Comparison of ENCODE assay signal across 19 cellular contexts in genomic region chr19:6709549-6709948, GRCh38. TPM values are rescaled to one million over a fixed set of nuclear protein-coding genes. Genes with fewer than 3 reads are reported as not detected.
DNase-seq lines count a peak whose midpoint lies in the region; ATAC-seq and TF ChIP-seq lines count a peak whose summit lies in the region.
"Had no signal": no experiment of that assay in that cellular context is flagged by ENCODE, and none has a peak within 500 bp of the region (broad histone marks: within the 10 kb centered on the region; RNA-seq: fewer than 3 reads in every experiment).

No MANE protein-coding gene starts in this region.

- POLR2A ChIA-PET in HEK293 (lab: Yijun Ruan, JAX), result no interaction called here

- no peaks in the 10 kb centered on the region for H3K36me3 Mint-ChIP-seq in activated T-helper 17 cell treated with anti-CD3 and anti-CD28 coated beads, Interleukin-2, amount 50 U/mL, for 72 hours (ENCODE audit: low read depth)
- H3K36me3 Mint-ChIP-seq: IgD-negative memory B cell had no signal

- H3K27ac ChIP-seq in HEK293 (ENCODE audit: extremely low read depth, low read depth, low read length) (no peak overlapping the region), lower lobe of right lung (no peak overlapping the region), GM23248 (no peak overlapping the region)

- H3K27me3 ChIP-seq in lower lobe of right lung (ENCODE audit: low read depth) (peaks cover 3% of the 10 kb centered on the region), GM23248 (replicated peaks; ENCODE audit: insufficient read depth) (no peaks in the 10 kb centered on the region)

- DNase-seq in lower lobe of right lung, result peak; percentile 37
- no peak for DNase-seq in GF-D8 (lab: John Stamatoyannopoulos, UW)
- no peak for DNase-seq in GM23248
- DNase-seq: ACHN, COR-L47, H7, Kasumi-1, NCI-H1105, NCI-H1694 treated with DMSO at 0.1 percent for 48 hours, NCI-H2107, NCI-H2227 treated with DMSO at 0.1 percent for 48 hours, NCI-H524 had no signal

- peaks cover 8% of the 10 kb centered on the region for H3K4me1 Mint-ChIP-seq in activated T-helper 17 cell treated with anti-CD3 and anti-CD28 coated beads, Interleukin-2, amount 50 U/mL, for 72 hours

- no peak overlapping the region for H3K9ac ChIP-seq in GM23248

- no peaks in the 10 kb centered on the region for H4K20me1 ChIP-seq in GM23248 (ENCODE audit: insufficient read depth)

- CTCF ChIA-PET in HEK293 (lab: Yijun Ruan, JAX), result interaction anchor here (0.5 to 0.6 kb wide), 3 partner anchors 20 to 192 kb away, joined by 3 to 4 read pairs (median 3); no protein-coding TSS in a partner anchor

- H3K9me2 ChIP-seq in GM23248 (ENCODE audit: insufficient read depth), result no peaks in the 10 kb centered on the region

- no peaks in the 10 kb centered on the region for H3K4me1 ChIP-seq in HEK293 (ENCODE audit: control insufficient read depth, insufficient read depth, low read length)
- H3K4me1 ChIP-seq in lower lobe of right lung, result no peaks in the 10 kb centered on the region
- no peaks in the 10 kb centered on the region for H3K4me1 ChIP-seq in GM23248 (ENCODE audit: insufficient read depth)

- ATAC-seq in activated T-helper 17 cell treated with anti-CD3 and anti-CD28 coated beads, Interleukin-2, amount 50 U/mL, for 72 hours (replicated peaks), result no peak
- ATAC-seq in lower lobe of right lung, result no peak
- ATAC-seq in GM19328 (IDR thresholded peaks at IDR 0.05; ENCODE audit: unreplicated experiment), result no peak

- H3K4me3 Mint-ChIP-seq in activated T-helper 17 cell treated with anti-CD3 and anti-CD28 coated beads, Interleukin-2, amount 50 U/mL, for 72 hours, result no peak overlapping the region

- H3F3A ChIP-seq in GM23248 (ENCODE audit: insufficient read depth), result no peaks in the 10 kb centered on the region

- H3K4me2 ChIP-seq in GM23248 (ENCODE audit: unreplicated experiment), result no peak overlapping the region

- H3K79me2 ChIP-seq in GM23248 (ENCODE audit: insufficient read depth), result no peaks in the 10 kb centered on the region

- H3K27me3 Mint-ChIP-seq in activated T-helper 17 cell treated with anti-CD3 and anti-CD28 coated beads, Interleukin-2, amount 50 U/mL, for 72 hours, result peaks cover 33% of the 10 kb centered on the region

- intact Hi-C loops in lower lobe of right lung (cut with DNase I), result no loop called here

- H3K9me3 ChIP-seq in HEK293 (ENCODE audit: control insufficient read depth, insufficient read depth, low read depth, low read length) (no peaks in the 10 kb centered on the region), lower lobe of right lung (no peaks in the 10 kb centered on the region), GM23248 (ENCODE audit: low read depth) (no peaks in the 10 kb centered on the region)

- in situ Hi-C loops in GM23248 (cut with MboI), result no loop called here

- H3K27ac Mint-ChIP-seq in activated T-helper 17 cell treated with anti-CD3 and anti-CD28 coated beads, Interleukin-2, amount 50 U/mL, for 72 hours, result peak overlapping the region; percentile 60
- H3K27ac Mint-ChIP-seq: IgD-negative memory B cell had no signal

- TF ChIP-seq CTCF in HEK293 (tag by site-specific recombination; IDR thresholded peaks at IDR 0.05) (no peak), lower lobe of right lung (IDR thresholded peaks at IDR 0.05) (no peak)

- no peak overlapping the region for H2AFZ ChIP-seq in GM23248

- no peaks in the 10 kb centered on the region for H3K9me3 Mint-ChIP-seq in activated T-helper 17 cell treated with anti-CD3 and anti-CD28 coated beads, Interleukin-2, amount 50 U/mL, for 72 hours
- H3K9me3 Mint-ChIP-seq: IgD-negative memory B cell had no signal

- no peaks in the 10 kb centered on the region for H3K36me3 ChIP-seq in HEK293 (ENCODE audit: control insufficient read depth in 2 of 2, insufficient read depth in 1 of 2, low read length in 2 of 2)
- H3K36me3 ChIP-seq in lower lobe of right lung, result peaks cover 44% of the 10 kb centered on the region
- no peaks in the 10 kb centered on the region for H3K36me3 ChIP-seq in GM23248 (ENCODE audit: low read depth)

- 74 to 79% methylated on average over 14 of the region's 14 CpGs for WGBS in GM23248 (ENCODE audit: low coverage in 1 of 2, low lambda C conversion rate in 2 of 2, missing lambda C conversion rate in 2 of 2), 2 experiments

- H3K4me3 ChIP-seq in HEK293 (ENCODE audit: low read depth, low read length) (no peak overlapping the region), lower lobe of right lung (no peak overlapping the region), GM23248 (no peak overlapping the region)

TF ChIP-seq in HEK293, 187 proteins besides CTCF, POLR2A, EP300 and RAD21:
- TF ChIP-seq EGR2 (tag by site-specific recombination; IDR thresholded peaks at IDR 0.05; ENCODE audit: low read depth) (peak; percentile 11; the same call in 1 of the 2 replicates), ZFHX2 (tag by site-specific recombination; conservative IDR thresholded peaks at IDR 0.05) (peak; percentile 11; the same call in 1 of the 2 replicates), ZNF148 (tag by site-specific recombination; IDR thresholded peaks at IDR 0.05; ENCODE audit: borderline replicate concordance) (no peak), TCF7L2 (IDR thresholded peaks at IDR 0.05; ENCODE audit: borderline replicate concordance, low read depth, low read length) (no peak), ZNF670 (tag by site-specific recombination; IDR thresholded peaks at IDR 0.05; ENCODE audit: low read depth) (no peak), ZNF2 (tag by site-specific recombination; IDR thresholded peaks at IDR 0.05) (no peak), ZNF530 (tag by site-specific recombination; IDR thresholded peaks at IDR 0.05; ENCODE audit: low read depth) (peak; percentile 96), OSR2 (tag by site-specific recombination; IDR thresholded peaks at IDR 0.05) (no peak), ZNF596 (tag by site-specific recombination; IDR thresholded peaks at IDR 0.05) (no peak)
TF ChIP-seq in HEK293: peak in this region for 3.

RNA-seq across cellular contexts. Expression of gene C3, which starts 10.9 kb away (rescaled TPM):
- total RNA-seq in activated T-helper 17 cell treated with anti-CD3 and anti-CD28 coated beads, Interleukin-2, amount 50 U/mL, for 72 hours, result 1 to 10 TPM in 1 of 2 donors, under 1 TPM in 1; 0.99 to 4.3 TPM
- total RNA-seq in lower lobe of right lung, result 1,321 TPM
- 3.1 and 5.6 TPM in 2 replicates for total RNA-seq in GM23248 (2014; rRNA removed; shearing (Covaris generic))
- polyA plus RNA-seq in GM23248 (2016; fragmentation: Nextera tagmentation; extraction: Ambion mirVana), result 3.5 and 4.8 TPM in 2 replicates
- total RNA-seq: SK-MEL-5 had no signal
- polyA plus RNA-seq: IgD-negative memory B cell had no signal

RNA-seq across cellular contexts. Expression of gene GPR108, which starts 27.8 kb away (rescaled TPM):
- total RNA-seq in activated T-helper 17 cell treated with anti-CD3 and anti-CD28 coated beads, Interleukin-2, amount 50 U/mL, for 72 hours, result 10 to 100 TPM; 49.8 to 64.7 TPM
- total RNA-seq in lower lobe of right lung, result 87.0 TPM
- total RNA-seq in GM23248 (2014; rRNA removed; shearing (Covaris generic)), result 75.7 and 77.3 TPM in 2 replicates
- polyA plus RNA-seq in GM23248 (2016; fragmentation: Nextera tagmentation; extraction: Ambion mirVana), result 78.8 and 83.5 TPM in 2 replicates

RNA-seq across cellular contexts. Expression of gene TRIP10, which starts 29.9 kb away (rescaled TPM):
- total RNA-seq in activated T-helper 17 cell treated with anti-CD3 and anti-CD28 coated beads, Interleukin-2, amount 50 U/mL, for 72 hours, result 10 to 100 TPM; 38.0 to 99.4 TPM
- total RNA-seq in lower lobe of right lung, result 65.8 TPM
- total RNA-seq in GM23248 (2014; rRNA removed; shearing (Covaris generic)), result 48.0 and 68.2 TPM in 2 replicates
- polyA plus RNA-seq in GM23248 (2016; fragmentation: Nextera tagmentation; extraction: Ambion mirVana), result 48.9 and 50.1 TPM in 2 replicates

RNA-seq across cellular contexts. Expression of gene TNFSF14, which starts 39.6 kb away (rescaled TPM):
- 10 to 100 TPM; 13.5 to 48.5 TPM for total RNA-seq in activated T-helper 17 cell treated with anti-CD3 and anti-CD28 coated beads, Interleukin-2, amount 50 U/mL, for 72 hours
- total RNA-seq in lower lobe of right lung, result 3.3 TPM
- total RNA-seq in GM23248 (2014; rRNA removed; shearing (Covaris generic)), result not detected in 2 replicates
- polyA plus RNA-seq in GM23248 (2016; fragmentation: Nextera tagmentation; extraction: Ambion mirVana), result not detected in 2 replicates
- total RNA-seq: Daoy, HT1080, SK-MEL-5 had no signal

RNA-seq across cellular contexts. Expression of gene SH2D3A, which starts 57.7 kb away (rescaled TPM):
- total RNA-seq in activated T-helper 17 cell treated with anti-CD3 and anti-CD28 coated beads, Interleukin-2, amount 50 U/mL, for 72 hours, result 10 to 100 TPM; 21.1 to 21.2 TPM
- 21.2 TPM for total RNA-seq in lower lobe of right lung
- total RNA-seq in GM23248 (2014; rRNA removed; shearing (Covaris generic)), result not detected in 2 replicates
- 0.18 TPM in 1 of 2 replicates, not detected in the other for polyA plus RNA-seq in GM23248 (2016; fragmentation: Nextera tagmentation; extraction: Ambion mirVana)

Comparison
In these comparisons a context has a peak if more than half of its experiments do, and no peak if none do; other contexts are left out.
1. RNA of gene C3, which starts 10.9 kb away (total RNA-seq): 1,321 TPM in lower lobe of right lung (single experiment); 0.99 to 4.3 TPM in activated T-helper 17 cell treated with anti-CD3 and anti-CD28 coated beads, Interleukin-2, amount 50 U/mL, for 72 hours and 3.1 to 5.6 TPM in GM23248; every median in the first group is over 100 times any median in the second.